ENCODE assay signal across 28 cellular contexts in the genomic region with DNA sequence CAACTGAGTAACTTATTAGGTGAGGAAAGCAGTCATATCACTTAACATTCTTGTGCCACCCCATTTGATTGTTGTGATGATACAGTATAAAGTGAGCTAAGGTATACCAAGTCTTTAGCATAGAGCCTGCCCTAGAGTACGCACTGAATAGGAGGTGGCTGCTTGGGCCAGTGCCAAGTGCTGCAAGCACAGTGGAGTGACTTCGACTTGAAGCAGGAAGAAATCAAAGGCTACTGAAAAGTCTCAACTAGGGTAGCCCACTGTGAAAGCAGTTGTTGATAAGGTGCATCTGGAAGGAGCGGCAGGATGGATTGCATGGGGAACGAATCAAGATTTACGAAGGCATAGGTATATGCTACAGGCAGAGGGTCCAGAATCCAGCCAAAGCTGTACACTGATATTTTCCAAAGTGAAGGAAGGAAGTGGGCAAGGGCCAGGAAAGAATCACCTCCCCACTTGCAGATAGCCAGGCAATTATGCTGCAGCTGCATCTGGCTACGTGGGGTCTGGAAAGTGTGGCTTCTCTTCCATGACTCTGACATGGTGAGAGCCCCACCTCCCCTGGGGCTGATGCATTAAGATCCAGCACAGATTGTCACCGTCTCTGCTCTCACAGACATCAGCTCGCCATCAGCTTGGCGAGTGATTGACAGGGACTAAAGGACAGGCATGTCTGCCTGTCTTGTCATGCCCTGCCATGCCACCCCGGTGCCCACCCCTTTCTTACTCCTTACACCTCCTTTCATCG.
DNase-seq lines count a peak whose midpoint lies in the region; ATAC-seq and TF ChIP-seq lines count a peak whose summit lies in the region.
"Had no signal": no experiment of that assay in that cellular context is flagged by ENCODE, and none has a peak within 500 bp of the region (broad histone marks: within the 10 kb centered on the region; RNA-seq: fewer than 3 reads in every experiment).

No MANE protein-coding gene starts in this region.

- H3K36me3 ChIP-seq in upper lobe of right lung, result no peaks in the 10 kb centered on the region

- H3K4me1 ChIP-seq in upper lobe of right lung, result peaks cover 2% of the 10 kb centered on the region

- peaks cover 5 to 23% of the 10 kb centered on the region in 2 donors for H3K27me3 Mint-ChIP-seq in natural killer cell treated with Interleukin-12 subunit alpha and Interleukin-12 subunit beta and Interleukin-15 and Interleukin-18, amount 100 ng/mL, for 72 hours
- H3K27me3 Mint-ChIP-seq in natural killer cell (ENCODE audit: low read depth in 2 of 2), result peaks cover 0 to 3% of the 10 kb centered on the region in 2 donors

- no peaks in the 10 kb centered on the region for H3K9me3 Mint-ChIP-seq in natural killer cell treated with Interleukin-12 subunit alpha and Interleukin-12 subunit beta and Interleukin-15 and Interleukin-18, amount 100 ng/mL, for 72 hours
- H3K9me3 Mint-ChIP-seq in natural killer cell, result no peaks in the 10 kb centered on the region
- H3K9me3 Mint-ChIP-seq: activated T-helper 17 cell treated with anti-CD3 and anti-CD28 coated beads, Interleukin-2, amount 50 U/mL, for 72 hours; central memory CD8-positive, alpha-beta T cell; mesothelial cell of epicardium; stimulated activated naive CD8-positive, alpha-beta T cell treated with anti-CD3 and anti-CD28 coated beads, Interleukin-15, Interleukin-2, amounts not matched to agents 100 ng/mL and 50 ng/mL, for 24 hours; WTC11 had no signal

- peak; percentile 8 to 20 for ATAC-seq in natural killer cell treated with Interleukin-12 subunit alpha and Interleukin-12 subunit beta and Interleukin-15 and Interleukin-18, amount 100 ng/mL, for 72 hours
- ATAC-seq in natural killer cell (no peak), upper lobe of right lung (peak; percentile 12), HG02938 (IDR thresholded peaks at IDR 0.05; ENCODE audit: unreplicated experiment) (no peak)
- ATAC-seq: activated T-helper 17 cell treated with anti-CD3 and anti-CD28 coated beads, Interleukin-2, amount 50 U/mL, for 72 hours; naive thymus-derived CD8-positive, alpha-beta T cell; sciatic nerve; WTC11 had no signal

- no peak overlapping the region for H3K27ac ChIP-seq in upper lobe of right lung
- H3K27ac ChIP-seq: 22Rv1 had no signal

- no peak overlapping the region for H3K27ac Mint-ChIP-seq in natural killer cell treated with Interleukin-12 subunit alpha and Interleukin-12 subunit beta and Interleukin-15 and Interleukin-18, amount 100 ng/mL, for 72 hours
- H3K27ac Mint-ChIP-seq in natural killer cell, result no peak overlapping the region
- H3K27ac Mint-ChIP-seq: activated naive CD8-positive, alpha-beta T cell; activated T-helper 17 cell treated with anti-CD3 and anti-CD28 coated beads, Interleukin-2, amount 50 U/mL, for 72 hours; CD8-positive, alpha-beta memory T cell; mesothelial cell of epicardium; naive thymus-derived CD8-positive, alpha-beta T cell; stimulated activated naive CD8-positive, alpha-beta T cell treated with anti-CD3 and anti-CD28 coated beads, Interleukin-15, Interleukin-2, amounts not matched to agents 100 ng/mL and 50 ng/mL, for 24 hours; WTC11 had no signal

- H3K4me3 ChIP-seq in upper lobe of right lung, result no peak overlapping the region

- intact Hi-C loops in natural killer cell (cut with micrococcal nuclease) (no loop called here), upper lobe of right lung (cut with DNase I) (no loop called here)

- no peaks in the 10 kb centered on the region for H3K9me3 ChIP-seq in upper lobe of right lung

- H3K36me3 Mint-ChIP-seq in natural killer cell treated with Interleukin-12 subunit alpha and Interleukin-12 subunit beta and Interleukin-15 and Interleukin-18, amount 100 ng/mL, for 72 hours, result no peaks in the 10 kb centered on the region
- H3K36me3 Mint-ChIP-seq in natural killer cell, result no peaks in the 10 kb centered on the region
- H3K36me3 Mint-ChIP-seq: activated naive CD8-positive, alpha-beta T cell; CD8-positive, alpha-beta memory T cell; mesothelial cell of epicardium; naive thymus-derived CD8-positive, alpha-beta T cell; WTC11 had no signal

- H3K27me3 ChIP-seq in upper lobe of right lung, result no peaks in the 10 kb centered on the region

- no peaks in the 10 kb centered on the region for H3K4me1 Mint-ChIP-seq in natural killer cell treated with Interleukin-12 subunit alpha and Interleukin-12 subunit beta and Interleukin-15 and Interleukin-18, amount 100 ng/mL, for 72 hours (ENCODE audit: low read depth in 2 of 2)
- H3K4me1 Mint-ChIP-seq in natural killer cell, result no peaks in the 10 kb centered on the region
- H3K4me1 Mint-ChIP-seq: activated T-helper 17 cell treated with anti-CD3 and anti-CD28 coated beads, Interleukin-2, amount 50 U/mL, for 72 hours; CD8-positive, alpha-beta memory T cell; naive thymus-derived CD8-positive, alpha-beta T cell had no signal

- no peak overlapping the region for H3K4me3 Mint-ChIP-seq in natural killer cell treated with Interleukin-12 subunit alpha and Interleukin-12 subunit beta and Interleukin-15 and Interleukin-18, amount 100 ng/mL, for 72 hours
- no peak overlapping the region for H3K4me3 Mint-ChIP-seq in natural killer cell
- H3K4me3 Mint-ChIP-seq: activated naive CD8-positive, alpha-beta T cell; activated T-helper 17 cell treated with anti-CD3 and anti-CD28 coated beads, Interleukin-2, amount 50 U/mL, for 72 hours; CD8-positive, alpha-beta memory T cell; central memory CD8-positive, alpha-beta T cell; mesothelial cell of epicardium; naive thymus-derived CD8-positive, alpha-beta T cell; stimulated activated naive CD8-positive, alpha-beta T cell treated with anti-CD3 and anti-CD28 coated beads, Interleukin-15, Interleukin-2, amounts not matched to agents 100 ng/mL and 50 ng/mL, for 24 hours; WTC11 had no signal

- TF ChIP-seq CTCF in natural killer cell (IDR thresholded peaks at IDR 0.05) (no peak), upper lobe of right lung (IDR thresholded peaks at IDR 0.05) (no peak)

- DNase-seq in DMS 273 (lab: John Stamatoyannopoulos, UW; ENCODE audit: unreplicated experiment) (peak; percentile 17), DMS 273 treated with DMSO at 0.1 percent for 48 hours (lab: John Stamatoyannopoulos, UW) (no peak), natural killer cell (no peak), kidney tubule cell (ENCODE audit: low spot score) (peak; percentile 6), upper lobe of right lung (no peak), T-helper 9 cell (no peak)
- no peak for DNase-seq in natural killer cell treated with Interleukin-12 subunit alpha and Interleukin-12 subunit beta and Interleukin-15 and Interleukin-18, amount 100 ng/mL, for 72 hours (ENCODE audit: low spot score)
- DNase-seq: activated CD4-positive, alpha-beta T cell treated with anti-CD3 and anti-CD28 coated beads, Interleukin-2, amount 50 U/mL, for 4 hours; CD8-positive, alpha-beta memory T cell; dermis blood vessel endothelial cell; GOT3; KG1; MM.1S; naive thymus-derived CD8-positive, alpha-beta T cell; NCI-H146; NCI-H774; OCI-M1; SW 1271; trophoblast cell had no signal

Comparison
In these comparisons a context has a peak if more than half of its experiments do, and no peak if none do; other contexts are left out.
1. DNase-seq: peak in DMS 273 (single experiment) and kidney tubule cell (single experiment); none in DMS 273 treated with DMSO at 0.1 percent for 48 hours (single experiment), natural killer cell treated with Interleukin-12 subunit alpha and Interleukin-12 subunit beta and Interleukin-15 and Interleukin-18, amount 100 ng/mL, for 72 hours (single experiment), natural killer cell (single experiment), upper lobe of right lung (single experiment) and T-helper 9 cell (single experiment).
2. ATAC-seq: peak in natural killer cell treated with Interleukin-12 subunit alpha and Interleukin-12 subunit beta and Interleukin-15 and Interleukin-18, amount 100 ng/mL, for 72 hours (2 of 2) and upper lobe of right lung (single experiment); none in natural killer cell (0 of 3) and HG02938 (single experiment).